17 cellular contexts compared by ENCODE assay signal in genomic region chr3:161275919-161276318, GRCh38. TPM values are rescaled to one million over a fixed set of nuclear protein-coding genes. Genes with fewer than 3 reads are reported as not detected.
DNase-seq lines count a peak whose midpoint lies in the region; TF ChIP-seq lines count a peak whose summit lies in the region.
"Had no signal": no experiment of that assay in that cellular context is flagged by ENCODE, and none has a peak within 500 bp of the region (broad histone marks: within the 10 kb centered on the region; RNA-seq: fewer than 3 reads in every experiment).

No MANE protein-coding gene starts in this region.

- no peak for TF ChIP-seq CTCF in CD14-positive monocyte (IDR thresholded peaks at IDR 0.05)

- peaks cover 8 to 31% (median 20%) of the 10 kb centered on the region in 7 donors for H3K9me3 Mint-ChIP-seq in CD14-positive monocyte

- no peaks in the 10 kb centered on the region for H3K27me3 ChIP-seq in esophagus (ENCODE audit: control insufficient read depth in 1 of 2, insufficient read depth in 2 of 2, low read length in 2 of 2)

- peaks cover 0 to 2% of the 10 kb centered on the region in 2 donors for H3K36me3 ChIP-seq in esophagus (ENCODE audit: control insufficient read depth in 2 of 2, insufficient read depth in 2 of 2, low read length in 1 of 2)

- H3K27me3 Mint-ChIP-seq in CD14-positive monocyte (ENCODE audit: low read depth in 3 of 3), result peaks cover 0 to 3% (median 0%) of the 10 kb centered on the region in 3 donors
- H3K27me3 Mint-ChIP-seq: stimulated activated naive CD8-positive, alpha-beta T cell treated with anti-CD3 and anti-CD28 coated beads, Interleukin-15, Interleukin-2, amounts not matched to agents 100 ng/mL and 50 ng/mL, for 24 hours had no signal

- peak overlapping the region; percentile 86 to 94 for H3K27ac ChIP-seq in esophagus (ENCODE audit: low read depth in 2 of 2, low read length in 1 of 2)
- H3K27ac ChIP-seq: A549 had no signal

- peaks cover 0 to 7% of the 10 kb centered on the region in 2 donors for H3K36me3 Mint-ChIP-seq in CD14-positive monocyte

- H3K9me3 ChIP-seq in esophagus (ENCODE audit: control insufficient read depth in 2 of 2, insufficient read depth in 1 of 2, low read depth in 1 of 2, low read length in 1 of 2), result no peaks in the 10 kb centered on the region

- intact Hi-C loops in CD14-positive monocyte (cut with micrococcal nuclease), result loop anchor here (10.0 kb wide), 2 partner anchors 321 to 571 kb away; no protein-coding TSS in a partner anchor
- intact Hi-C loops in cardiac septum (cut with DNase I), result loop anchor here (10.0 kb wide), 1 partner anchor 571 kb away; no protein-coding TSS in a partner anchor

- H3K27ac Mint-ChIP-seq in CD14-positive monocyte, result peak overlapping the region in 1 of 7 donors; percentile 17
- H3K27ac Mint-ChIP-seq: activated T-helper 2 cell treated with anti-CD3 and anti-CD28 coated beads, Interferon-gamma antibody, Interleukin-2, Interleukin-4, amounts not matched to agents 10 μg/mL and 5 μg/mL and 100 μg/mL, durations not matched to agents 14 hours and 24 hours and 36 hours; stimulated activated naive CD8-positive, alpha-beta T cell treated with anti-CD3 and anti-CD28 coated beads, Interleukin-15, Interleukin-2, amounts not matched to agents 100 ng/mL and 50 ng/mL, for 24 hours had no signal

- peaks cover 0 to 3% of the 10 kb centered on the region in 2 donors for H3K4me1 ChIP-seq in esophagus (ENCODE audit: control insufficient read depth in 2 of 2, insufficient read depth in 2 of 2, low read length in 1 of 2)
- H3K4me1 ChIP-seq: A549 had no signal

- H3K4me3 Mint-ChIP-seq in CD14-positive monocyte, result no peak overlapping the region
- H3K4me3 Mint-ChIP-seq: stimulated activated naive CD8-positive, alpha-beta T cell treated with anti-CD3 and anti-CD28 coated beads, Interleukin-15, Interleukin-2, amounts not matched to agents 100 ng/mL and 50 ng/mL, for 24 hours had no signal

- WGBS in esophagus, 2 donors, result 51 to 54% methylated on average over 2 of the region's 2 CpGs

- peak; percentile 96 for DNase-seq in COR-L47 (lab: John Stamatoyannopoulos, UW)
- DNase-seq in NCI-H1436 (lab: John Stamatoyannopoulos, UW), result peak; percentile 64
- peak; percentile 56 for DNase-seq in NCI-H510A treated with DMSO at 0.1 percent for 48 hours (lab: John Stamatoyannopoulos, UW)
- DNase-seq in CD14-positive monocyte (ENCODE audit: low spot score), result no peak
- no peak for DNase-seq in DMS114 treated with DMSO at 0.1 percent for 48 hours (lab: John Stamatoyannopoulos, UW; ENCODE audit: unreplicated experiment)
- DNase-seq in cardiac septum (ENCODE audit: low spot score), result no peak
- no peak for DNase-seq in activated effector memory CD4-positive, alpha-beta T cell treated with Interleukin-2 at 50 U/mL for 16 hours
- DNase-seq: C1 segment of cervical spinal cord; effector memory CD4-positive, alpha-beta T cell; kidney glomerular epithelial cell; right cardiac atrium; SHP77 treated with DMSO at 0.1 percent for 48 hours; T-helper 2 cell had no signal

- no peaks in the 10 kb centered on the region for H3K4me1 Mint-ChIP-seq in CD14-positive monocyte

- no peak overlapping the region for H3K4me3 ChIP-seq in esophagus (ENCODE audit: low read depth in 1 of 2, low read length in 2 of 2)
- H3K4me3 ChIP-seq: A549 had no signal

RNA-seq across cellular contexts. Expression of gene NMD3, which starts 54.8 kb away (rescaled TPM):
- polyA plus RNA-seq in esophagus (10 to 100 TPM; 13.3 to 19.7 TPM), CD14-positive monocyte (10 to 100 TPM; 20.7 to 30.0 TPM)
- total RNA-seq in cardiac septum, result 70.3 TPM

Comparison
In these comparisons a context has a peak if more than half of its experiments do, and no peak if none do; other contexts are left out.
1. DNase-seq: peak in COR-L47 (single experiment), NCI-H1436 (single experiment) and NCI-H510A treated with DMSO at 0.1 percent for 48 hours (single experiment); none in CD14-positive monocyte (single experiment), DMS114 treated with DMSO at 0.1 percent for 48 hours (single experiment), cardiac septum (single experiment) and activated effector memory CD4-positive, alpha-beta T cell treated with Interleukin-2 at 50 U/mL for 16 hours (single experiment).